8 cellular contexts compared by ENCODE assay signal in genomic region chr2:73926493-73927327, GRCh38. TPM values are rescaled to one million over a fixed set of nuclear protein-coding genes. Genes with fewer than 3 reads are reported as not detected.
DNase-seq lines count a peak whose midpoint lies in the region; ATAC-seq and TF ChIP-seq lines count a peak whose summit lies in the region.

TSS of gene DGUOK (plus strand) at chr2:73926880. CDS start at chr2:73926911, 31 bp downstream.

- TF ChIP-seq POLR2A in esophagus muscularis mucosa (IDR thresholded peaks at IDR 0.05; ENCODE audit: low read depth), result peak; percentile 81

- peaks cover 9% of the 10 kb centered on the region; the same call in 1 of the 2 replicates for H3K36me3 ChIP-seq in Karpas-422 (ENCODE audit: insufficient read depth, low read length)
- no peaks in the 10 kb centered on the region for H3K36me3 ChIP-seq in esophagus muscularis mucosa
- H3K36me3 ChIP-seq in muscle layer of duodenum (ENCODE audit: control insufficient read depth in 1 of 2, insufficient read depth in 2 of 2, low read length in 2 of 2), result no peaks in the 10 kb centered on the region

- H2AFZ ChIP-seq in Karpas-422 (ENCODE audit: low read length), result peak within 1 kb of the TSS; percentile 48

- WGBS in esophagus muscularis mucosa, result under 1% methylated on average over 32 of the region's 50 CpGs

- H3K27me3 ChIP-seq in Karpas-422 (ENCODE audit: low read length) (no peaks in the 10 kb centered on the region), esophagus muscularis mucosa (no peaks in the 10 kb centered on the region), muscle layer of duodenum (ENCODE audit: low read depth, low read length) (no peaks in the 10 kb centered on the region)

- H3K9me3 ChIP-seq in Karpas-422 (ENCODE audit: low read length) (no peaks in the 10 kb centered on the region), esophagus muscularis mucosa (no peaks in the 10 kb centered on the region), muscle layer of duodenum (ENCODE audit: control insufficient read depth in 1 of 2, low read length in 2 of 2) (no peaks in the 10 kb centered on the region)

- peak within 1 kb of the TSS; percentile 76 for H3K27ac ChIP-seq in Karpas-422 (ENCODE audit: low read length)
- H3K27ac ChIP-seq in esophagus muscularis mucosa (replicated peaks in 1 of 4), result peak within 1 kb of the TSS; percentile 92 to 97 (median 93)
- H3K27ac ChIP-seq in muscle layer of duodenum (ENCODE audit: low read length), result peak within 1 kb of the TSS; percentile 99

- no peak for TF ChIP-seq EP300 in esophagus muscularis mucosa (IDR thresholded peaks at IDR 0.05)

- peak in 1 of 3 experiments; percentile 11 for TF ChIP-seq CTCF in esophagus muscularis mucosa (IDR thresholded peaks at IDR 0.05)

- peak; percentile 99 for ATAC-seq in GM21825 (IDR thresholded peaks at IDR 0.05; ENCODE audit: unreplicated experiment)

- DNase-seq in DMS79 treated with DMSO at 0.1 percent for 48 hours (lab: John Stamatoyannopoulos, UW) (peak; percentile 99), Karpas-422 (peak; percentile 100), RKO (ENCODE audit: low spot score) (peak; percentile 99), activated T-helper 1 cell treated with Interleukin-2 at 50 U/mL for 16 hours (ENCODE audit: low read depth) (peak; percentile 92), esophagus muscularis mucosa (ENCODE audit: extremely low spot score) (peak; percentile 100)
- peak; percentile 95 to 97 for DNase-seq in stimulated activated CD8-positive, alpha-beta memory T cell treated with anti-CD3 and anti-CD28 coated beads, Interleukin-7, amount 100 ng/mL, for 4 hours (ENCODE audit: low read depth in 2 of 2)

- H3K79me2 ChIP-seq in Karpas-422 (ENCODE audit: low read length), result peaks cover 48% of the 10 kb centered on the region

- H3K4me2 ChIP-seq in Karpas-422 (ENCODE audit: low read depth, low read length, poor library complexity, severe bottlenecking), result peak within 1 kb of the TSS; percentile 99

- H3K4me1 ChIP-seq in Karpas-422 (ENCODE audit: low read length) (peaks cover 43% of the 10 kb centered on the region), esophagus muscularis mucosa (peaks cover 29 to 51% (median 46%) of the 10 kb centered on the region in 4 donors), muscle layer of duodenum (ENCODE audit: control insufficient read depth in 1 of 2, insufficient read depth in 2 of 2, low read length in 2 of 2) (peaks cover 7 to 28% of the 10 kb centered on the region in 2 donors)

- H3K9me2 ChIP-seq in Karpas-422 (replicated peaks; ENCODE audit: insufficient read depth, low read length), result no peaks in the 10 kb centered on the region

- H3K9ac ChIP-seq in Karpas-422 (ENCODE audit: low read length), result peak within 1 kb of the TSS; percentile 83

- peaks cover 21% of the 10 kb centered on the region for H4K20me1 ChIP-seq in Karpas-422 (ENCODE audit: insufficient read depth, low read depth, low read length)

- H3K4me3 ChIP-seq in Karpas-422 (ENCODE audit: low read length), result peak within 1 kb of the TSS; percentile 87
- H3K4me3 ChIP-seq in esophagus muscularis mucosa, result peak within 1 kb of the TSS; percentile 66 to 94 (median 74)
- peak within 1 kb of the TSS; percentile 84 for H3K4me3 ChIP-seq in muscle layer of duodenum (ENCODE audit: low read depth in 1 of 2, low read length in 2 of 2)

- intact Hi-C loops in esophagus muscularis mucosa (cut with DNase I), result loop anchor here (5.0 to 10.0 kb wide), 4 partner anchors 61 to 218 kb away; partner anchors contain the start of genes BOLA3 and STAMBP

RNA-seq across cellular contexts. Expression of gene DGUOK, which starts in this region (rescaled TPM):
- total RNA-seq in Karpas-422 (2014; rRNA removed; shearing (Covaris generic); ENCODE audit: low replicate concordance), result 88.0 and 130 TPM in 2 replicates
- 10 to 100 TPM; 31.6 to 50.7 (median 36.6) TPM for total RNA-seq in esophagus muscularis mucosa

Comparison
In these comparisons a context has a peak if more than half of its experiments do, and no peak if none do; other contexts are left out.
1. Peak in every context shown above with its lines: DNase-seq, ATAC-seq, H3K4me3 ChIP-seq and H3K27ac ChIP-seq.